23 cellular contexts compared by ENCODE assay signal in the genomic region with DNA sequence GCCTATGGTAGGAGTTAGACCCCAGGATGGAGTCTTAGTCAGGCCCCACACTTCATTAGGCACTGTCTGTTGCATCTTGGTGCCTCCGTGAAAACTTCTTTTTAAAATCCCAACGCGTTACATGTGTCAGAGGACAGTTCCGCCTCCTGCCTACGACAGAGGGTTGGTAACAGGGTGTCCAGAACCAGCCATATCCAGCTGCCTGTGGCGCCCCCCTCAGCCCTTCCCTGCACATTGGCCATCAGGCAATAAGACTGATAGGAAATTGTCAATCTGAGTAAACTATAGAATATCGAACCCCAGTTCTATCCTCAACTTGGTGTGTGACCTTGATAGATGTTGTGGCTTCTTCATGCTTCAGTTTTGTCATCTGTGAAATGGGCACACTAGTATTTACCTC.
A peak's percentile ranks its signal among the peaks of the same experiment; 100 is the strongest.
DNase-seq lines count a peak whose midpoint lies in the region; ATAC-seq, FAIRE-seq and TF ChIP-seq lines count a peak whose summit lies in the region.
"Had no signal": no experiment of that assay in that cellular context is flagged by ENCODE, and none has a peak within 500 bp of the region (broad histone marks: within the 10 kb centered on the region; RNA-seq: fewer than 3 reads in every experiment).

No MANE protein-coding gene starts in this region.

- TF ChIP-seq CTCF in Loucy (conservative IDR thresholded peaks at IDR 0.05; ENCODE audit: low read length) (peak; percentile 21), glutamatergic neuron (IDR thresholded peaks at IDR 0.05; ENCODE audit: partially characterized antibody, unreplicated experiment) (no peak), spleen (IDR thresholded peaks at IDR 0.05 in 8 of 11, conservative IDR thresholded peaks at IDR 0.05 in 3 of 11) (no peak)

- no peaks in the 10 kb centered on the region for H4K20me1 ChIP-seq in Loucy (ENCODE audit: insufficient read depth, low read length, poor library complexity, severe bottlenecking)

- ATAC-seq in GM19397 (IDR thresholded peaks at IDR 0.05; ENCODE audit: unreplicated experiment) = no peak
- ATAC-seq in GM18505 (IDR thresholded peaks at IDR 0.05; ENCODE audit: unreplicated experiment) = no peak

- H3K4me3 ChIP-seq in Loucy (ENCODE audit: low read length, poor library complexity, severe bottlenecking) = no peak overlapping the region
- no peak overlapping the region for H3K4me3 ChIP-seq in spleen
- H3K4me3 ChIP-seq: GM12878 had no signal

- peaks cover 4% of the 10 kb centered on the region for H3K36me3 Mint-ChIP-seq in glutamatergic neuron (ENCODE audit: unreplicated experiment)
- H3K36me3 Mint-ChIP-seq: CD8-positive, alpha-beta memory T cell had no signal

- peak overlapping the region; percentile 5 for H3K4me3 Mint-ChIP-seq in glutamatergic neuron (ENCODE audit: unreplicated experiment)
- H3K4me3 Mint-ChIP-seq: B cell; CD8-positive, alpha-beta memory T cell had no signal

- DNase-seq in GM19239 (ENCODE audit: insufficient read length, low spot score) = no peak
- no peak for DNase-seq in glutamatergic neuron
- DNase-seq in spleen = peak; percentile 4
- no peak for DNase-seq in DMS79 (lab: John Stamatoyannopoulos, UW)
- DNase-seq: CD8-positive, alpha-beta memory T cell; DMS79 treated with DMSO at 0.1 percent for 48 hours; MV-4-11; NCI-H1417 treated with DMSO at 0.1 percent for 48 hours; NCI-H2029 treated with DMSO at 0.1 percent for 48 hours; NCI-H446 treated with DMSO at 0.1 percent for 48 hours; NK-92 treated with Interleukin-12 subunit alpha and Interleukin-12 subunit beta, amount 100 ng/mL, for 24 hours; OCI-M1; RPMI8226; SIG-M5 had no signal

- no peaks in the 10 kb centered on the region for H3F3A ChIP-seq in Loucy (ENCODE audit: low read depth)

- TF ChIP-seq POLR2A in spleen (IDR thresholded peaks at IDR 0.05) (no peak), GM18505 (IDR thresholded peaks at IDR 0.05; ENCODE audit: borderline replicate concordance, extremely low read depth, insufficient read depth, insufficient read length) (no peak)

- no peak overlapping the region for H3K9ac ChIP-seq in Loucy (ENCODE audit: low read depth, low read length, poor library complexity, severe bottlenecking)

- H3K27me3 Mint-ChIP-seq in glutamatergic neuron (ENCODE audit: unreplicated experiment) = peaks cover 4% of the 10 kb centered on the region

- no peak overlapping the region for H3K27ac ChIP-seq in spleen

- H3K4me2 ChIP-seq in Loucy (ENCODE audit: low read depth, low read length, poor library complexity, severe bottlenecking) = no peak overlapping the region

- H3K79me2 ChIP-seq in Loucy (ENCODE audit: insufficient read depth, low read length) = no peaks in the 10 kb centered on the region

- H3K27ac Mint-ChIP-seq in glutamatergic neuron (ENCODE audit: unreplicated experiment) = peak overlapping the region; percentile 60
- H3K27ac Mint-ChIP-seq: B cell had no signal

- H3K36me3 ChIP-seq in Loucy (ENCODE audit: insufficient read depth, low read length) (no peaks in the 10 kb centered on the region), spleen (no peaks in the 10 kb centered on the region)

- H3K9me3 Mint-ChIP-seq in glutamatergic neuron (ENCODE audit: unreplicated experiment) = no peaks in the 10 kb centered on the region
- H3K9me3 Mint-ChIP-seq: CD8-positive, alpha-beta memory T cell had no signal

- peak; percentile 48 for FAIRE-seq in GM19239 (lab: Jason Lieb, UNC)
- FAIRE-seq: D721Med, G401.6, GM12878, GM18507, H54 had no signal

- no peaks in the 10 kb centered on the region for H3K9me3 ChIP-seq in Loucy (ENCODE audit: insufficient read depth, low read depth, low read length)
- no peaks in the 10 kb centered on the region for H3K9me3 ChIP-seq in spleen

- intact Hi-C loops in spleen (cut with DNase I; ENCODE audit: low total_unique reads) = no loop called here

- no peak overlapping the region for H2AFZ ChIP-seq in Loucy (ENCODE audit: low read length)

- WGBS in spleen, 5 donors = 50 to 69% (median 61%) methylated on average over 7 of the region's 7 CpGs

- H3K27me3 ChIP-seq in Loucy (ENCODE audit: insufficient read depth, low read length, poor library complexity, severe bottlenecking) = no peaks in the 10 kb centered on the region
- peaks cover 0 to 100% (median 42%) of the 10 kb centered on the region in 7 donors for H3K27me3 ChIP-seq in spleen (replicated peaks in 1 of 7)

- H3K4me1 ChIP-seq in Loucy (ENCODE audit: insufficient read depth, low read length, poor library complexity, severe bottlenecking) (no peaks in the 10 kb centered on the region), spleen (no peaks in the 10 kb centered on the region)

- H3K9me2 ChIP-seq in Loucy (replicated peaks; ENCODE audit: low read depth, low read length) = no peaks in the 10 kb centered on the region

- peaks cover 43% of the 10 kb centered on the region for H3K4me1 Mint-ChIP-seq in glutamatergic neuron (ENCODE audit: low read depth, unreplicated experiment)
- H3K4me1 Mint-ChIP-seq: B cell had no signal
